Comparison of ENCODE assay signal across 2 cellular contexts in genomic region chr20:45848969-45849582, GRCh38.
TF ChIP-seq lines count a peak whose summit lies in the region.

No MANE protein-coding gene starts in this region.

TF ChIP-seq in GM23338, 12 proteins besides CTCF, POLR2A, EP300 and RAD21:
- no peak for TF ChIP-seq ZNF114 (CRISPR knock-in tag; IDR thresholded peaks at IDR 0.05)
- TF ChIP-seq EZH2phosphoT487 (IDR thresholded peaks at IDR 0.05; ENCODE audit: unreplicated experiment) = no peak
- TF ChIP-seq REST (IDR thresholded peaks at IDR 0.05; ENCODE audit: unreplicated experiment) = no peak
- no peak for TF ChIP-seq EZH2 (IDR thresholded peaks at IDR 0.05; ENCODE audit: low read depth, unreplicated experiment)
- TF ChIP-seq NANOG (IDR thresholded peaks at IDR 0.05; ENCODE audit: borderline replicate concordance) = no peak
- no peak for TF ChIP-seq JUNB (IDR thresholded peaks at IDR 0.05; ENCODE audit: unreplicated experiment)
- TF ChIP-seq ZNF462 (CRISPR knock-in tag; IDR thresholded peaks at IDR 0.05) = no peak
- TF ChIP-seq CREB1 (CRISPR knock-in tag; IDR thresholded peaks at IDR 0.05; ENCODE audit: low read depth) = no peak
- no peak for TF ChIP-seq ETS1 (IDR thresholded peaks at IDR 0.05)
- TF ChIP-seq STAT1 (IDR thresholded peaks at IDR 0.05; ENCODE audit: unreplicated experiment) = no peak
- no peak for TF ChIP-seq POLR2AphosphoS5 (IDR thresholded peaks at IDR 0.05; ENCODE audit: low read depth)
TF ChIP-seq in GM23338: peak in this region for 0.

TF ChIP-seq in K562, 482 proteins besides CTCF, POLR2A, EP300 and RAD21:
- TF ChIP-seq ZBTB33 (CRISPR knock-in tag; IDR thresholded peaks at IDR 0.05) (peak; percentile 35; the same call in 1 of the 2 replicates), ZNF384 (IDR thresholded peaks at IDR 0.05; ENCODE audit: low read depth, low read length) (peak; percentile 33; the same call in 1 of the 2 replicates), TAF9B (IDR thresholded peaks at IDR 0.05; ENCODE audit: partially characterized antibody) (no peak)
